33 cellular contexts compared by ENCODE assay signal in genomic region chr1:239239529-239239928, GRCh38.
"Had no signal": no experiment of that assay in that cellular context is flagged by ENCODE, and none has a peak within 500 bp of the region (broad histone marks: within the 10 kb centered on the region; RNA-seq: fewer than 3 reads in every experiment).

No MANE protein-coding gene starts in this region.

- H3K9me3 ChIP-seq: adrenal gland, ascending aorta, body of pancreas, breast epithelium had no signal

- H3K27me3 ChIP-seq: adrenal gland, ascending aorta, body of pancreas, brain microvascular endothelial cell, breast epithelium, cardiac muscle cell had no signal

- H3K36me3 ChIP-seq: adrenal gland, ascending aorta, brain microvascular endothelial cell, breast epithelium, cardiac muscle cell had no signal

- ATAC-seq: activated naive CD4-positive, alpha-beta T cell treated with anti-CD3 and anti-CD28 coated beads, Interleukin-2, amount 50 U/mL, for 72 hours; activated naive CD8-positive, alpha-beta T cell treated with anti-CD3 and anti-CD28 coated beads, Interleukin-2, amount 50 U/mL, for 24 hours; activated T-cell treated with anti-CD3 and anti-CD28 coated beads, Interleukin-2, amount 50 U/mL, for 4 hours; activated T-cell treated with anti-CD3 and anti-CD28 coated beads, Interleukin-2, amount 50 U/mL, for 72 hours; activated T-helper 17 cell treated with anti-CD3 and anti-CD28 coated beads, Interleukin-2, amount 50 U/mL, for 72 hours; body of pancreas had no signal

- H3K4me3 ChIP-seq: adrenal gland, ascending aorta, body of pancreas, breast epithelium, cardiac muscle cell had no signal

- H3K27ac ChIP-seq: adrenal gland, ascending aorta, body of pancreas, brain microvascular endothelial cell, breast epithelium, cardiac muscle cell had no signal

- DNase-seq: activated effector memory CD4-positive, alpha-beta T cell treated with anti-CD3 and anti-CD28 coated beads, Interleukin-2, amount 50 U/mL, for 16 hours; activated effector memory CD4-positive, alpha-beta T cell treated with Interleukin-2 at 50 U/mL for 16 hours; activated gamma-delta T cell; activated gamma-delta T cell treated with Interleukin-2 at 50 U/mL for 16 hours; activated naive CD4-positive, alpha-beta T cell; activated naive CD4-positive, alpha-beta T cell treated with anti-CD3 and anti-CD28 coated beads for 36 hours; activated naive CD4-positive, alpha-beta T cell treated with anti-CD3 and anti-CD28 coated beads, Interleukin-2, amount 10 ng/mL, durations not matched to agents 7 days and 5 days; activated naive CD4-positive, alpha-beta T cell treated with anti-CD3 and anti-CD28 coated beads, Interleukin-2, amount 50 U/mL, for 16 hours; activated naive CD4-positive, alpha-beta T cell treated with Interleukin-2 at 50 U/mL for 16 hours; activated naive CD8-positive, alpha-beta T cell treated with anti-CD3 and anti-CD28 coated beads for 36 hours; activated naive CD8-positive, alpha-beta T cell treated with anti-CD3 and anti-CD28 coated beads, Interleukin-2, amount 10 ng/mL, durations not matched to agents 7 days and 5 days; activated naive CD8-positive, alpha-beta T cell treated with anti-CD3 and anti-CD28 coated beads, Interleukin-2, amount 50 U/mL, for 24 hours; activated T-cell treated with anti-CD3 and anti-CD28 coated beads, Interleukin-2, amount 50 U/mL, for 4 hours; activated T-cell treated with anti-CD3 and anti-CD28 coated beads, Interleukin-2, amount 50 U/mL, for 48 hours; activated T-cell treated with anti-CD3 and anti-CD28 coated beads, Interleukin-2, amount 50 U/mL, for 72 hours; adrenal gland; amniotic stem cell; amygdala; anterior cingulate cortex; aorta; body of pancreas; brain microvascular endothelial cell; caudate nucleus; central memory CD4-positive, alpha-beta T cell; cerebellar nuclear complex had no signal

- H3K4me1 ChIP-seq: adrenal gland, ascending aorta, body of pancreas, breast epithelium had no signal

- FAIRE-seq: astrocyte, bronchial epithelial cell, colon had no signal
